ENCODE assay signal across 18 cellular contexts in genomic region chr5:158744680-158745079, GRCh38.
DNase-seq lines count a peak whose midpoint lies in the region; ATAC-seq and TF ChIP-seq lines count a peak whose summit lies in the region.
"Had no signal": no experiment of that assay in that cellular context is flagged by ENCODE, and none has a peak within 500 bp of the region (broad histone marks: within the 10 kb centered on the region; RNA-seq: fewer than 3 reads in every experiment).

No MANE protein-coding gene starts in this region.

- no peak overlapping the region for H2BK120ac ChIP-seq in trophoblast cell (ENCODE audit: insufficient read depth, low read length, poor library complexity)

- H2BK5ac ChIP-seq in trophoblast cell (ENCODE audit: low read depth, low read length, poor library complexity) = no peak overlapping the region

- H3K9me3 Mint-ChIP-seq in IgD-negative memory B cell (no peaks in the 10 kb centered on the region), activated B cell treated with CpG ODN at 0.5 μM for 24 hours (no peaks in the 10 kb centered on the region), osteocyte (ENCODE audit: unreplicated experiment) (no peaks in the 10 kb centered on the region)
- no peaks in the 10 kb centered on the region for H3K9me3 Mint-ChIP-seq in stimulated activated naive B cell treated with anti-CD40 and anti-IgM and Interleukin-4, amounts not matched to agents 10 μg/mL and 1 μg/mL and 100 μg/mL, for 72 hours
- H3K9me3 Mint-ChIP-seq: CD14-positive monocyte; CD4-positive, alpha-beta T cell; CD8-positive, alpha-beta memory T cell had no signal

- POLR2A ChIA-PET in activated B cell treated with CpG ODN at 0.5 μM for 24 hours (lab: Charles Lee) = interaction anchor here (0.5 kb wide), 1 partner anchor 165 kb away, joined by 11 read pairs; no protein-coding TSS in a partner anchor

- H3K4me2 ChIP-seq in trophoblast cell (ENCODE audit: low read length) = no peak overlapping the region

- no peaks in the 10 kb centered on the region for H3K79me2 ChIP-seq in trophoblast cell (ENCODE audit: control insufficient read depth, insufficient read depth, low read length, poor library complexity)

- no peak overlapping the region for H4K12ac ChIP-seq in trophoblast cell (ENCODE audit: low read depth, low read length)

- no peak for DNase-seq in activated B cell treated with CpG ODN at 0.5 μM for 24 hours
- no peak for DNase-seq in osteocyte (ENCODE audit: extremely low spot score, unreplicated experiment)
- DNase-seq in stimulated activated naive B cell treated with anti-CD40 and anti-IgM and Interleukin-4, amounts not matched to agents 10 μg/mL and 1 μg/mL and 100 μg/mL, for 72 hours = no peak
- no peak for DNase-seq in trophoblast cell
- DNase-seq in activated CD4-positive, alpha-beta T cell treated with anti-CD3 and anti-CD28 coated beads, Interleukin-2, amount 50 U/mL, for 48 hours = no peak
- no peak for DNase-seq in COLO829 (ENCODE audit: low spot score)
- no peak for DNase-seq in kidney tubule cell (ENCODE audit: low spot score)
- DNase-seq: Calu3; CD4-positive, alpha-beta T cell; CD8-positive, alpha-beta memory T cell; COR-L47; DND-41; GOT3; HFFc6 had no signal

- H3K27ac Mint-ChIP-seq in IgD-negative memory B cell (peak overlapping the region; percentile 13 to 48 (median 35)), activated B cell treated with CpG ODN at 0.5 μM for 24 hours (peak overlapping the region; percentile 35), osteocyte (ENCODE audit: unreplicated experiment) (peak overlapping the region; percentile 33)
- H3K27ac Mint-ChIP-seq in stimulated activated naive B cell treated with anti-CD40 and anti-IgM and Interleukin-4, amounts not matched to agents 10 μg/mL and 1 μg/mL and 100 μg/mL, for 72 hours = no peak overlapping the region
- H3K27ac Mint-ChIP-seq: CD14-positive monocyte; CD4-positive, alpha-beta T cell; CD8-positive, alpha-beta memory T cell; HFFc6 had no signal

- no peaks in the 10 kb centered on the region for H3K79me1 ChIP-seq in trophoblast cell (ENCODE audit: low read length)

- no peaks in the 10 kb centered on the region for H3K27me3 ChIP-seq in trophoblast cell (ENCODE audit: insufficient read depth, low read length)
- H3K27me3 ChIP-seq: BLaER1 treated with 17β-estradiol and CSF1 and Interleukin-3, amounts not matched to agents 10 nM and 100 nM had no signal

- H3K36me3 Mint-ChIP-seq in IgD-negative memory B cell (peaks cover 20% of the 10 kb centered on the region), activated B cell treated with CpG ODN at 0.5 μM for 24 hours (ENCODE audit: low read depth) (peaks cover 58% of the 10 kb centered on the region), osteocyte (ENCODE audit: unreplicated experiment) (peaks cover 35% of the 10 kb centered on the region)
- H3K36me3 Mint-ChIP-seq in stimulated activated naive B cell treated with anti-CD40 and anti-IgM and Interleukin-4, amounts not matched to agents 10 μg/mL and 1 μg/mL and 100 μg/mL, for 72 hours = peaks cover 21 to 46% of the 10 kb centered on the region in 2 donors
- H3K36me3 Mint-ChIP-seq: CD14-positive monocyte; CD8-positive, alpha-beta memory T cell had no signal

- H3K4me3 Mint-ChIP-seq in IgD-negative memory B cell = peak overlapping the region in 1 of 4 donors; percentile 55
- no peak overlapping the region for H3K4me3 Mint-ChIP-seq in activated B cell treated with CpG ODN at 0.5 μM for 24 hours
- H3K4me3 Mint-ChIP-seq in osteocyte (ENCODE audit: unreplicated experiment) = no peak overlapping the region
- peak overlapping the region in 1 of 2 donors; percentile 0 for H3K4me3 Mint-ChIP-seq in stimulated activated naive B cell treated with anti-CD40 and anti-IgM and Interleukin-4, amounts not matched to agents 10 μg/mL and 1 μg/mL and 100 μg/mL, for 72 hours
- H3K4me3 Mint-ChIP-seq: CD14-positive monocyte; CD4-positive, alpha-beta T cell; CD8-positive, alpha-beta memory T cell; HFFc6 had no signal

- WGBS in trophoblast cell (ENCODE audit: extremely low coverage, insufficient coverage, insufficient read length) = no CpG with 5 or more reads among the region's 4 CpGs

- intact Hi-C loops in activated B cell treated with CpG ODN at 0.5 μM for 24 hours (cut with micrococcal nuclease) = no loop called here

- no peaks in the 10 kb centered on the region for H3K36me3 ChIP-seq in trophoblast cell (ENCODE audit: control insufficient read depth in 1 of 2, insufficient read depth in 2 of 2, low read length in 2 of 2)
- H3K36me3 ChIP-seq: HAP-1 had no signal

- H3K27me3 Mint-ChIP-seq in IgD-negative memory B cell = no peaks in the 10 kb centered on the region
- no peaks in the 10 kb centered on the region for H3K27me3 Mint-ChIP-seq in activated B cell treated with CpG ODN at 0.5 μM for 24 hours
- no peaks in the 10 kb centered on the region for H3K27me3 Mint-ChIP-seq in osteocyte (ENCODE audit: unreplicated experiment)
- no peaks in the 10 kb centered on the region for H3K27me3 Mint-ChIP-seq in stimulated activated naive B cell treated with anti-CD40 and anti-IgM and Interleukin-4, amounts not matched to agents 10 μg/mL and 1 μg/mL and 100 μg/mL, for 72 hours
- H3K27me3 Mint-ChIP-seq: CD4-positive, alpha-beta T cell had no signal

- H3K4me1 Mint-ChIP-seq in IgD-negative memory B cell (peaks cover 43 to 57% (median 49%) of the 10 kb centered on the region in 3 donors), activated B cell treated with CpG ODN at 0.5 μM for 24 hours (peaks cover 91% of the 10 kb centered on the region), osteocyte (ENCODE audit: unreplicated experiment) (peaks cover 16% of the 10 kb centered on the region)
- peaks cover 47 to 78% of the 10 kb centered on the region in 2 donors for H3K4me1 Mint-ChIP-seq in stimulated activated naive B cell treated with anti-CD40 and anti-IgM and Interleukin-4, amounts not matched to agents 10 μg/mL and 1 μg/mL and 100 μg/mL, for 72 hours
- H3K4me1 Mint-ChIP-seq: CD14-positive monocyte had no signal

- CTCF ChIA-PET in activated B cell treated with CpG ODN at 0.5 μM for 24 hours (lab: Charles Lee) = interaction anchor here (1.0 kb wide), 1 partner anchor 49 kb away, joined by 3 read pairs; no protein-coding TSS in a partner anchor

- no peak overlapping the region for H3K9ac ChIP-seq in trophoblast cell (ENCODE audit: low read length)
- H3K9ac ChIP-seq: BLaER1 treated with 17β-estradiol and CSF1 and Interleukin-3, amounts not matched to agents 10 nM and 100 nM had no signal

- no peak overlapping the region for H4K8ac ChIP-seq in trophoblast cell (ENCODE audit: low read depth, low read length)

- no peaks in the 10 kb centered on the region for H3K4me1 ChIP-seq in trophoblast cell (ENCODE audit: control insufficient read depth in 1 of 2, insufficient read depth in 2 of 2, low read length in 2 of 2)
- H3K4me1 ChIP-seq: HAP-1 had no signal

- H3K9me3 ChIP-seq in trophoblast cell (ENCODE audit: insufficient read depth, low read depth, low read length) = no peaks in the 10 kb centered on the region
- H3K9me3 ChIP-seq: BLaER1 treated with 17β-estradiol and CSF1 and Interleukin-3, amounts not matched to agents 10 nM and 100 nM; HAP-1 had no signal

- H2AFZ ChIP-seq in trophoblast cell (ENCODE audit: insufficient read depth, low read length, poor library complexity) = no peak overlapping the region

- no peak overlapping the region for H3K4me3 ChIP-seq in trophoblast cell (ENCODE audit: low read depth, low read length)
- H3K4me3 ChIP-seq: BLaER1 treated with 17β-estradiol and CSF1 and Interleukin-3, amounts not matched to agents 10 nM and 100 nM; HAP-1 had no signal

- H4K91ac ChIP-seq in trophoblast cell (ENCODE audit: low read depth, low read length) = no peak overlapping the region

- no peak overlapping the region for H3K14ac ChIP-seq in trophoblast cell (ENCODE audit: low read length)

- H3K23ac ChIP-seq in trophoblast cell (ENCODE audit: low read length) = no peak overlapping the region

- no peak overlapping the region for H2BK12ac ChIP-seq in trophoblast cell (ENCODE audit: low read length)

- no peak for TF ChIP-seq CTCF in activated B cell treated with CpG ODN at 0.5 μM for 24 hours (IDR thresholded peaks at IDR 0.05)
- no peak for TF ChIP-seq CTCF in osteocyte (IDR thresholded peaks at IDR 0.05)

- no peak overlapping the region for H3K27ac ChIP-seq in trophoblast cell (ENCODE audit: low read depth, low read length)

- peak; percentile 47 for ATAC-seq in activated B cell treated with CpG ODN at 0.5 μM for 24 hours (ENCODE audit: low read depth)
- peak; percentile 49 to 57 for ATAC-seq in stimulated activated naive B cell treated with anti-CD40 and anti-IgM and Interleukin-4, amounts not matched to agents 10 μg/mL and 1 μg/mL and 100 μg/mL, for 72 hours (replicated peaks)

- no peak overlapping the region for H3K18ac ChIP-seq in trophoblast cell (ENCODE audit: low read length)

- H2AK5ac ChIP-seq in trophoblast cell (ENCODE audit: low read length) = no peak overlapping the region

- H3K4ac ChIP-seq in trophoblast cell (ENCODE audit: low read depth, low read length) = no peak overlapping the region
